In the genomic region with DNA sequence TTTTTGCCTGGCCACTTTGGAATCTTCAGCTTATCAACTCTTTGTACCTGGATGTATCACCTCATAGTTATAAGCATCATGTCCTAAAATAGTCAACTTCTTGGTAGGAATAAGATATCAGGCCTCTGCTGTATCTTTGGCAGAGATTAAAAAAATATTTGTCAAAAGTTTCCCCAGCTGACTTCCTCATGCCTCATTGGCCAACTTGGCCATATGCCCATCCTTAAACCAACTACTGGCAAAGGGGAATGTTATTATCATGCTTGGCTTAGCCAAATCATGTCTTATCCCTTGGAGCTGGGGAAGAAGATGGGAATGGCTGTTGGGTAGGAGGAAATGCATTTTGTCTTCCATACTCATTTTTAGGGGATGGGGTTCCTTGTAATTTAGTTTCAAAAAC, we compare ENCODE assay signal across 26 cellular contexts. TPM values are rescaled to one million over a fixed set of nuclear protein-coding genes. Genes with fewer than 3 reads are reported as not detected.
DNase-seq lines count a peak whose midpoint lies in the region; ATAC-seq and TF ChIP-seq lines count a peak whose summit lies in the region.
"Had no signal": no experiment of that assay in that cellular context is flagged by ENCODE, and none has a peak within 500 bp of the region (broad histone marks: within the 10 kb centered on the region; RNA-seq: fewer than 3 reads in every experiment).

No MANE protein-coding gene starts in this region.

- H3K4me2 ChIP-seq in osteoblast (ENCODE audit: insufficient read depth, low read length): no peak overlapping the region

- no peak overlapping the region for H2AFZ ChIP-seq in osteoblast (ENCODE audit: low read length)

- H3K4me1 ChIP-seq in osteoblast (ENCODE audit: insufficient read depth, low read length): peaks cover 24% of the 10 kb centered on the region
- no peaks in the 10 kb centered on the region for H3K4me1 ChIP-seq in CD8-positive, alpha-beta memory T cell (ENCODE audit: insufficient read depth, low read length)

- no peak overlapping the region for H3K4me3 ChIP-seq in osteoblast (ENCODE audit: insufficient read depth, low read length)
- H3K4me3 ChIP-seq in CD8-positive, alpha-beta memory T cell (ENCODE audit: low read length): no peak overlapping the region
- H3K4me3 ChIP-seq: esophagus squamous epithelium, SK-N-MC had no signal

- H3K9me3 Mint-ChIP-seq in natural killer cell: no peaks in the 10 kb centered on the region
- no peaks in the 10 kb centered on the region for H3K9me3 Mint-ChIP-seq in CD8-positive, alpha-beta memory T cell
- H3K9me3 Mint-ChIP-seq: activated CD4-positive, alpha-beta memory T cell treated with anti-CD3 and anti-CD28 coated beads, Interleukin-2, amount 10 ng/mL, durations not matched to agents 7 days and 5 days; stimulated activated naive CD8-positive, alpha-beta T cell treated with anti-CD3 and anti-CD28 coated beads, Interleukin-15, Interleukin-2, amounts not matched to agents 100 ng/mL and 50 ng/mL, for 24 hours; T-helper 1 cell treated with Interleukin-12 subunit alpha and Interleukin-12 subunit beta and Interleukin-4 antibody, amounts not matched to agents 30 μg/mL and 1 μg/mL, for 36 hours had no signal

- no peaks in the 10 kb centered on the region for H3K4me1 Mint-ChIP-seq in natural killer cell
- no peaks in the 10 kb centered on the region for H3K4me1 Mint-ChIP-seq in CD8-positive, alpha-beta memory T cell
- H3K4me1 Mint-ChIP-seq: activated CD4-positive, alpha-beta memory T cell treated with anti-CD3 and anti-CD28 coated beads, Interleukin-2, amount 10 ng/mL, durations not matched to agents 7 days and 5 days; CD4-positive, alpha-beta memory T cell had no signal

- DNase-seq in NCI-H1694 (lab: John Stamatoyannopoulos, UW) (peak; percentile 32), NCI-H1694 treated with DMSO at 0.1 percent for 48 hours (lab: John Stamatoyannopoulos, UW) (no peak), M059J (ENCODE audit: low read depth) (peak; percentile 73), astrocyte of the hippocampus (ENCODE audit: low read depth, low spot score) (peak; percentile 72), osteoblast (ENCODE audit: insufficient read length, low spot score, missing footprints) (peak; percentile 32), natural killer cell (no peak)
- no peak for DNase-seq in stimulated activated naive CD4-positive, alpha-beta T cell (lab: John Stamatoyannopoulos, UW)
- DNase-seq in CD8-positive, alpha-beta memory T cell: no peak
- DNase-seq: activated CD4-positive, alpha-beta memory T cell treated with anti-CD3 and anti-CD28 coated beads, Interleukin-2, amount 10 ng/mL, durations not matched to agents 7 days and 5 days; activated CD4-positive, alpha-beta T cell treated with anti-CD3 and anti-CD28 coated beads for 1 hour; activated CD8-positive, alpha-beta memory T cell treated with anti-CD3 and anti-CD28 coated beads, Interleukin-2, amount 50 U/mL, for 48 hours; activated naive CD4-positive, alpha-beta T cell treated with anti-CD3 and anti-CD28 coated beads, Interleukin-2, amount 50 U/mL, for 16 hours; amygdala; CD4-positive, alpha-beta memory T cell; esophagus squamous epithelium; HCEC 1CT; midbrain; naive thymus-derived CD4-positive, alpha-beta T cell; NCI-H1417 treated with DMSO at 0.1 percent for 48 hours; nucleus accumbens had no signal

- intact Hi-C loops in natural killer cell (cut with micrococcal nuclease): no loop called here

- TF ChIP-seq CTCF in osteoblast (IDR thresholded peaks at IDR 0.05; ENCODE audit: extremely low read depth, low read depth, low read length): no peak
- TF ChIP-seq CTCF in natural killer cell (IDR thresholded peaks at IDR 0.05): no peak

- no peaks in the 10 kb centered on the region for H3K9me3 ChIP-seq in osteoblast (ENCODE audit: low read depth, low read length)
- no peaks in the 10 kb centered on the region for H3K9me3 ChIP-seq in CD8-positive, alpha-beta memory T cell (ENCODE audit: low read length)
- H3K9me3 ChIP-seq: esophagus squamous epithelium had no signal

- H3K27ac Mint-ChIP-seq in natural killer cell: no peak overlapping the region
- H3K27ac Mint-ChIP-seq in CD8-positive, alpha-beta memory T cell: no peak overlapping the region
- H3K27ac Mint-ChIP-seq: activated CD4-positive, alpha-beta memory T cell treated with anti-CD3 and anti-CD28 coated beads, Interleukin-2, amount 10 ng/mL, durations not matched to agents 7 days and 5 days; CD4-positive, alpha-beta memory T cell; naive thymus-derived CD4-positive, alpha-beta T cell; stimulated activated naive CD8-positive, alpha-beta T cell treated with anti-CD3 and anti-CD28 coated beads, Interleukin-15, Interleukin-2, amounts not matched to agents 100 ng/mL and 50 ng/mL, for 24 hours; T-helper 1 cell treated with Interleukin-12 subunit alpha and Interleukin-12 subunit beta and Interleukin-4 antibody, amounts not matched to agents 30 μg/mL and 1 μg/mL, for 36 hours had no signal

- H3K79me2 ChIP-seq in osteoblast (ENCODE audit: insufficient read depth, low read length): peaks cover 9% of the 10 kb centered on the region

- no peak overlapping the region for H3K4me3 Mint-ChIP-seq in natural killer cell
- no peak overlapping the region for H3K4me3 Mint-ChIP-seq in CD8-positive, alpha-beta memory T cell
- H3K4me3 Mint-ChIP-seq: activated CD4-positive, alpha-beta memory T cell treated with anti-CD3 and anti-CD28 coated beads, Interleukin-2, amount 10 ng/mL, durations not matched to agents 7 days and 5 days; CD4-positive, alpha-beta memory T cell; naive thymus-derived CD4-positive, alpha-beta T cell; stimulated activated naive CD8-positive, alpha-beta T cell treated with anti-CD3 and anti-CD28 coated beads, Interleukin-15, Interleukin-2, amounts not matched to agents 100 ng/mL and 50 ng/mL, for 24 hours; T-helper 1 cell treated with Interleukin-12 subunit alpha and Interleukin-12 subunit beta and Interleukin-4 antibody, amounts not matched to agents 30 μg/mL and 1 μg/mL, for 36 hours had no signal

- H3K27ac ChIP-seq in osteoblast (ENCODE audit: low read depth, low read length): no peak overlapping the region
- H3K27ac ChIP-seq in CD8-positive, alpha-beta memory T cell (ENCODE audit: low read depth, low read length): no peak overlapping the region
- H3K27ac ChIP-seq: 22Rv1, esophagus squamous epithelium, SK-N-MC had no signal

- POLR2A ChIA-PET in CD8-positive, alpha-beta memory T cell (lab: Charles Lee): no interaction called here

- CTCF ChIA-PET in CD8-positive, alpha-beta memory T cell (lab: Charles Lee): interaction anchor here (1.2 kb wide), 1 partner anchor 87 kb away, joined by 3 read pairs; no protein-coding TSS in a partner anchor

- H3K27me3 ChIP-seq in osteoblast (ENCODE audit: insufficient read depth, low read length): no peaks in the 10 kb centered on the region
- H3K27me3 ChIP-seq in CD8-positive, alpha-beta memory T cell (ENCODE audit: insufficient read depth, low read length, poor library complexity, severe bottlenecking): no peaks in the 10 kb centered on the region

- H3K36me3 Mint-ChIP-seq in natural killer cell: no peaks in the 10 kb centered on the region
- no peaks in the 10 kb centered on the region for H3K36me3 Mint-ChIP-seq in CD8-positive, alpha-beta memory T cell
- H3K36me3 Mint-ChIP-seq: CD4-positive, alpha-beta memory T cell; naive thymus-derived CD4-positive, alpha-beta T cell had no signal

- H4K20me1 ChIP-seq in osteoblast (ENCODE audit: insufficient read depth, low read length): peaks cover 12% of the 10 kb centered on the region

- no peak for ATAC-seq in natural killer cell
- ATAC-seq: naive thymus-derived CD4-positive, alpha-beta T cell had no signal

- peaks cover 26 to 42% of the 10 kb centered on the region in 2 donors for H3K27me3 Mint-ChIP-seq in natural killer cell (ENCODE audit: low read depth in 2 of 2)
- peaks cover 26 to 53% of the 10 kb centered on the region in 2 donors for H3K27me3 Mint-ChIP-seq in CD8-positive, alpha-beta memory T cell

- H3K36me3 ChIP-seq in osteoblast (ENCODE audit: insufficient read depth, low read length): no peaks in the 10 kb centered on the region
- no peaks in the 10 kb centered on the region for H3K36me3 ChIP-seq in CD8-positive, alpha-beta memory T cell (ENCODE audit: insufficient read depth, low read length)
- H3K36me3 ChIP-seq: esophagus squamous epithelium had no signal

RNA-seq across cellular contexts. Expression of gene NFASC, which starts 23.4 kb away (rescaled TPM):
- total RNA-seq in M059J (2014; rRNA removed; shearing (Covaris generic)): 17.6 and 24.1 TPM in 2 replicates
- total RNA-seq in osteoblast: 28.6 and 36.9 TPM in 2 replicates
- under 1 TPM in 2 of 3 donors, not detected in 1; 0.09 to 0.27 TPM for total RNA-seq in natural killer cell
- under 1 TPM; 0.11 to 0.16 TPM for total RNA-seq in CD8-positive, alpha-beta memory T cell
- polyA plus RNA-seq in CD8-positive, alpha-beta memory T cell: not detected
- total RNA-seq: CD4-positive, alpha-beta memory T cell; HT-29; pulmonary artery endothelial cell had no signal
- polyA plus RNA-seq: CD4-positive, alpha-beta memory T cell; naive thymus-derived CD4-positive, alpha-beta T cell had no signal

Comparison
In these comparisons a context has a peak if more than half of its experiments do, and no peak if none do; other contexts are left out.
1. DNase-seq: peak in NCI-H1694 (single experiment), M059J (single experiment), astrocyte of the hippocampus (single experiment) and osteoblast (single experiment); none in NCI-H1694 treated with DMSO at 0.1 percent for 48 hours (single experiment), stimulated activated naive CD4-positive, alpha-beta T cell (0 of 6), natural killer cell (single experiment) and CD8-positive, alpha-beta memory T cell (0 of 5).
2. RNA of gene NFASC, which starts 23.4 kb away (total RNA-seq): 28.6 to 36.9 TPM in osteoblast and 17.6 to 24.1 TPM in M059J; 0.11 to 0.16 TPM in CD8-positive, alpha-beta memory T cell and 0.09 to 0.27 TPM in natural killer cell; every median in the first group is over 10 times any median in the second.